In the genomic region with DNA sequence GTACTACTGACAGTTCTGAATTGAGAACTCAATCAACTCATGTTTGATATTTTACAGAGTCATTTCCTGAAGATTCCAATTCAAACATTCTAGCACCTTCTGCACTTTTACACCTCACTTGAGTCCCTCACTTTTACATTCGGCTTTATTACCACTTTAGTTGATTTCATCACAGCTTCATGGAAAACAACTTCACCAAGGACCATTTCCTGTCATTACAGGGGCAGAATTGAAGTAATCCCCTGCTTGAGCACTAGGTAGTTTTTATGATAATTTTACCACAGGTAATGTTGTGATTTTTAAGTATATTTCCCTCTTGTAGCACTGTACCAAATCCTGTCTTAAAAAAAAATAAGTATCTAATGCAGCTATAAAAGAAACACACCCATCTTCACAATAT, we compare ENCODE assay signal across 18 cellular contexts.
DNase-seq lines count a peak whose midpoint lies in the region; ATAC-seq, FAIRE-seq and TF ChIP-seq lines count a peak whose summit lies in the region.
"Had no signal": no experiment of that assay in that cellular context is flagged by ENCODE, and none has a peak within 500 bp of the region (broad histone marks: within the 10 kb centered on the region; RNA-seq: fewer than 3 reads in every experiment).

No MANE protein-coding gene starts in this region.

- H3K23ac ChIP-seq in mesendoderm (ENCODE audit: low read length): no peak overlapping the region

- H3K27ac ChIP-seq in mesendoderm (ENCODE audit: low read depth, low read length) (no peak overlapping the region), pancreas (no peak overlapping the region), Peyer's patch (no peak overlapping the region)
- H3K27ac ChIP-seq: 22Rv1 had no signal

- no peak for FAIRE-seq in pancreas (lab: Jason Lieb, UNC)
- FAIRE-seq: GM12892, H1, HepG2, HTR-8/SVneo had no signal

- ATAC-seq in pancreas: no peak
- ATAC-seq: HepG2 had no signal

- H2BK15ac ChIP-seq in mesendoderm (replicated peaks; ENCODE audit: low read depth): no peak overlapping the region

- H3K9me3 ChIP-seq in pancreas: no peaks in the 10 kb centered on the region
- no peaks in the 10 kb centered on the region for H3K9me3 ChIP-seq in Peyer's patch
- H3K9me3 ChIP-seq: Caco-2, HAP-1 had no signal

- H3K36me3 ChIP-seq in mesendoderm (ENCODE audit: control insufficient read depth, insufficient read depth, low read length): no peaks in the 10 kb centered on the region
- no peaks in the 10 kb centered on the region for H3K36me3 ChIP-seq in pancreas
- H3K36me3 ChIP-seq in Peyer's patch: no peaks in the 10 kb centered on the region
- H3K36me3 ChIP-seq: HAP-1 had no signal

- TF ChIP-seq CTCF in pancreas (IDR thresholded peaks at IDR 0.05) (no peak), Peyer's patch (IDR thresholded peaks at IDR 0.05) (no peak)

- H4K8ac ChIP-seq in mesendoderm (ENCODE audit: low read depth, low read length): no peak overlapping the region

- no peaks in the 10 kb centered on the region for H3K79me1 ChIP-seq in mesendoderm (ENCODE audit: low read length)

- H3K79me2 ChIP-seq in mesendoderm (ENCODE audit: control insufficient read depth, insufficient read depth, low read length): no peaks in the 10 kb centered on the region

- H3K27me3 ChIP-seq in mesendoderm (ENCODE audit: insufficient read depth, low read length, poor library complexity): no peaks in the 10 kb centered on the region
- no peaks in the 10 kb centered on the region for H3K27me3 ChIP-seq in pancreas
- no peaks in the 10 kb centered on the region for H3K27me3 ChIP-seq in Peyer's patch

- no peak overlapping the region for H3K9ac ChIP-seq in mesendoderm (ENCODE audit: low read length)

- H2AK5ac ChIP-seq in mesendoderm (ENCODE audit: low read length): no peak overlapping the region

- H3K4ac ChIP-seq in mesendoderm (ENCODE audit: low read depth, low read length): no peak overlapping the region

- no peak overlapping the region for H3K4me2 ChIP-seq in mesendoderm (ENCODE audit: low read length)

- peak; percentile 31 for DNase-seq in NCI-H1436 (lab: John Stamatoyannopoulos, UW)
- no peak for DNase-seq in NCI-H1436 treated with DMSO at 0.1 percent for 48 hours (lab: John Stamatoyannopoulos, UW)
- DNase-seq in DMS153 treated with DMSO at 0.1 percent for 48 hours (lab: John Stamatoyannopoulos, UW; ENCODE audit: unreplicated experiment): peak; percentile 10
- peak; percentile 5 for DNase-seq in NCI-H510A (lab: John Stamatoyannopoulos, UW)
- no peak for DNase-seq in mesendoderm
- DNase-seq in NCI-H524 treated with DMSO at 0.1 percent for 48 hours (lab: John Stamatoyannopoulos, UW): no peak
- no peak for DNase-seq in pancreas
- DNase-seq in Peyer's patch: no peak
- DNase-seq: Caco-2; CD8-positive, alpha-beta memory T cell; DND-41; GDM1 had no signal

- no peak overlapping the region for H2BK5ac ChIP-seq in mesendoderm (ENCODE audit: low read length)

- no peak overlapping the region for H3K56ac ChIP-seq in mesendoderm (ENCODE audit: low read length)

- no peak overlapping the region for H2BK120ac ChIP-seq in mesendoderm (ENCODE audit: low read depth, low read length)

- H4K5ac ChIP-seq in mesendoderm (ENCODE audit: low read length): no peak overlapping the region

- H3K4me3 ChIP-seq in mesendoderm (ENCODE audit: low read length) (no peak overlapping the region), pancreas (no peak overlapping the region), Peyer's patch (no peak overlapping the region)
- H3K4me3 ChIP-seq: HAP-1 had no signal

- TF ChIP-seq POLR2A in Peyer's patch (IDR thresholded peaks at IDR 0.05): no peak

- H3K18ac ChIP-seq in mesendoderm (ENCODE audit: low read length): peak overlapping the region; percentile 80

- H3K4me1 ChIP-seq in mesendoderm (ENCODE audit: control insufficient read depth, low read depth, low read length): peaks cover 2% of the 10 kb centered on the region
- H3K4me1 ChIP-seq in pancreas: no peaks in the 10 kb centered on the region
- no peaks in the 10 kb centered on the region for H3K4me1 ChIP-seq in Peyer's patch
- H3K4me1 ChIP-seq: Caco-2, HAP-1 had no signal

- no CpG with 5 or more reads among the region's 1 CpG for WGBS in mesendoderm (ENCODE audit: extremely low coverage, insufficient coverage, low lambda C conversion rate)
- WGBS in pancreas, 2 donors: 71 to 87% methylated on average over 1 of the region's 1 CpG

- intact Hi-C loops in pancreas (cut with DNase I): no loop called here

Comparison
In these comparisons a context has a peak if more than half of its experiments do, and no peak if none do; other contexts are left out.
1. DNase-seq: peak in NCI-H1436 (single experiment), DMS153 treated with DMSO at 0.1 percent for 48 hours (single experiment) and NCI-H510A (single experiment); none in NCI-H1436 treated with DMSO at 0.1 percent for 48 hours (single experiment), mesendoderm (single experiment), NCI-H524 treated with DMSO at 0.1 percent for 48 hours (single experiment), pancreas (0 of 6) and Peyer's patch (0 of 3).